Comparison of ENCODE assay signal across 11 cellular contexts in the genomic region with DNA sequence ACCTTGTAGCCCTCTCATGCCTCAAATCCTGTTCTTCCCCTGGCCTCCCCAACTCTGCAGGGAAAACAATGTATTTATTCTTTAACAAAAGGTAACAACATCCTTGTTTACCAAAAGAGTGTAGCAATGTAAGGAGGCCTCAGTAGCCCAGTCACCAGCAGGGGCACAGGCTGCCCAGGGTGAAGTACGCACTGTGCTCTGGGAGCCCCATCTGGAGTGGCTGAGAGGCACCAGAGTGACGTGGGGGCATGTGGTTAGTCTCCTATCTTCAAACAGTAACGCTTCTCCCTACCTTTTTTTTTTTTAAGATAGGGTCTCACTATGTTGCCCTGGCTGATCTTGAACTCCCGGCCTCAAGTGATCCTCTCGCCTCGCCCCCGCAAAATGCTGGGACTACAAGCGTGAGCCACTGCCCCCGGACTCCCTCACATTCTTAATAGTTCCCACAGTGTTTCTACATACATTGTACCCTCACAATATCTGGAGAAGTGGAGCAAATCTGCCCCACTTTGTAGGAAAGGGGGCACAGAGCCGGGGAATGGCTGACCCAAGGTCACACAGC. TPM values are rescaled to one million over a fixed set of nuclear protein-coding genes. Genes with fewer than 3 reads are reported as not detected.
DNase-seq lines count a peak whose midpoint lies in the region; ATAC-seq, FAIRE-seq and TF ChIP-seq lines count a peak whose summit lies in the region.
"Had no signal": no experiment of that assay in that cellular context is flagged by ENCODE, and none has a peak within 500 bp of the region (broad histone marks: within the 10 kb centered on the region; RNA-seq: fewer than 3 reads in every experiment).

No MANE protein-coding gene starts in this region.

- no peak overlapping the region for H2AFZ ChIP-seq in astrocyte (ENCODE audit: low read depth, low read length)

- H3K9me3 ChIP-seq in astrocyte (ENCODE audit: insufficient read depth, low read depth, low read length) (no peaks in the 10 kb centered on the region), mucosa of rectum (ENCODE audit: control insufficient read depth in 2 of 2, low read length in 2 of 2) (no peaks in the 10 kb centered on the region), tibial artery (no peaks in the 10 kb centered on the region)

- H3K4me3 ChIP-seq in astrocyte (ENCODE audit: insufficient read depth, low read depth, low read length) (no peak overlapping the region), mucosa of rectum (ENCODE audit: low read length in 2 of 2) (no peak overlapping the region), tibial artery (peak overlapping the region; percentile 81 to 88)

- H3K4me2 ChIP-seq in astrocyte (ENCODE audit: low read length): peak overlapping the region; percentile 100

- TF ChIP-seq POLR2A in GM12891 (IDR thresholded peaks at IDR 0.05; ENCODE audit: low read depth, low read length): no peak

- H3K79me2 ChIP-seq in astrocyte (ENCODE audit: insufficient read depth, low read length): peaks cover 86% of the 10 kb centered on the region

- H3K9ac ChIP-seq in astrocyte (ENCODE audit: low read length): no peak overlapping the region
- peak overlapping the region; percentile 2 to 42 for H3K9ac ChIP-seq in mucosa of rectum (ENCODE audit: low read depth in 1 of 2, low read length in 2 of 2)

- H3K27me3 ChIP-seq in astrocyte (ENCODE audit: insufficient read depth, low read length): no peaks in the 10 kb centered on the region
- H3K27me3 ChIP-seq in mucosa of rectum (ENCODE audit: control insufficient read depth in 2 of 2, insufficient read depth in 2 of 2, low read length in 2 of 2): no peaks in the 10 kb centered on the region
- no peaks in the 10 kb centered on the region for H3K27me3 ChIP-seq in tibial artery

- no peaks in the 10 kb centered on the region for H3K36me3 ChIP-seq in astrocyte (ENCODE audit: insufficient read depth, low read length)
- H3K36me3 ChIP-seq in mucosa of rectum (ENCODE audit: control insufficient read depth in 2 of 2, insufficient read depth in 2 of 2, low read length in 2 of 2): no peaks in the 10 kb centered on the region
- peaks cover 0 to 13% (median 8%) of the 10 kb centered on the region in 3 donors for H3K36me3 ChIP-seq in tibial artery

- H3K27ac Mint-ChIP-seq in activated T-cell treated with anti-CD3 and anti-CD28 coated beads, Interleukin-2, amount 50 U/mL, for 72 hours: no peak overlapping the region
- no peak overlapping the region for H3K27ac Mint-ChIP-seq in astrocyte (ENCODE audit: unreplicated experiment)
- H3K27ac Mint-ChIP-seq in CD14-positive monocyte: peak overlapping the region in 1 of 7 donors; percentile 67

- TF ChIP-seq CTCF in astrocyte (IDR thresholded peaks at IDR 0.05; ENCODE audit: insufficient read depth, low read depth, low read length): no peak
- peak in 1 of 2 experiments; percentile 6 for TF ChIP-seq CTCF in tibial artery (IDR thresholded peaks at IDR 0.05)
- no peak for TF ChIP-seq CTCF in CD14-positive monocyte (IDR thresholded peaks at IDR 0.05)

- peaks cover 10 to 18% of the 10 kb centered on the region in 2 donors for H3K36me3 Mint-ChIP-seq in activated T-cell treated with anti-CD3 and anti-CD28 coated beads, Interleukin-2, amount 50 U/mL, for 72 hours (ENCODE audit: insufficient read depth in 2 of 2)
- H3K36me3 Mint-ChIP-seq in astrocyte (ENCODE audit: low read depth, unreplicated experiment): peaks cover 2% of the 10 kb centered on the region
- H3K36me3 Mint-ChIP-seq in CD14-positive monocyte: peaks cover 13 to 26% of the 10 kb centered on the region in 2 donors

- H3K9me3 Mint-ChIP-seq in activated T-cell treated with anti-CD3 and anti-CD28 coated beads, Interleukin-2, amount 50 U/mL, for 72 hours: no peaks in the 10 kb centered on the region
- no peaks in the 10 kb centered on the region for H3K9me3 Mint-ChIP-seq in astrocyte (ENCODE audit: unreplicated experiment)
- H3K9me3 Mint-ChIP-seq in CD14-positive monocyte: peaks cover 0 to 8% (median 3%) of the 10 kb centered on the region in 7 donors

- peaks cover 72% of the 10 kb centered on the region for H3K4me1 Mint-ChIP-seq in activated T-cell treated with anti-CD3 and anti-CD28 coated beads, Interleukin-2, amount 50 U/mL, for 72 hours (ENCODE audit: low read depth)
- H3K4me1 Mint-ChIP-seq in astrocyte (ENCODE audit: low read depth, unreplicated experiment) (peaks cover 34% of the 10 kb centered on the region), CD14-positive monocyte (peaks cover 74% of the 10 kb centered on the region)

- intact Hi-C loops in tibial artery (cut with DNase I; ENCODE audit: low total_unique reads): no loop called here
- intact Hi-C loops in CD14-positive monocyte (cut with micrococcal nuclease): loop anchor here in 1 of 2 donors (5.0 kb wide), 1 partner anchor 34 kb away; no protein-coding TSS in a partner anchor

- FAIRE-seq in astrocyte (lab: Jason Lieb, UNC) (no peak), GM12891 (lab: Jason Lieb, UNC) (no peak)

- H3K4me1 ChIP-seq in astrocyte (ENCODE audit: insufficient read depth, low read length) (peaks cover 52% of the 10 kb centered on the region), mucosa of rectum (ENCODE audit: control insufficient read depth in 2 of 2, insufficient read depth in 2 of 2, low read length in 2 of 2) (peaks cover 77 to 81% of the 10 kb centered on the region in 2 donors), tibial artery (peaks cover 0 to 83% (median 67%) of the 10 kb centered on the region in 4 donors)

- H3K27ac ChIP-seq in astrocyte (ENCODE audit: low read depth, low read length) (no peak overlapping the region), mucosa of rectum (ENCODE audit: low read depth in 2 of 2, low read length in 2 of 2) (peak overlapping the region; percentile 79 to 81), tibial artery (peak overlapping the region; percentile 95 to 96)

- H3K27me3 Mint-ChIP-seq in activated T-cell treated with anti-CD3 and anti-CD28 coated beads, Interleukin-2, amount 50 U/mL, for 72 hours (ENCODE audit: low read depth): no peaks in the 10 kb centered on the region
- H3K27me3 Mint-ChIP-seq in astrocyte (ENCODE audit: low read depth, unreplicated experiment) (no peaks in the 10 kb centered on the region), CD14-positive monocyte (ENCODE audit: low read depth in 3 of 3) (peaks cover 42 to 69% (median 60%) of the 10 kb centered on the region in 3 donors)

- H4K20me1 ChIP-seq in astrocyte (ENCODE audit: insufficient read depth, low read length): peaks cover 73% of the 10 kb centered on the region

- no peak for DNase-seq in activated T-cell treated with anti-CD3 and anti-CD28 coated beads, Interleukin-2, amount 50 U/mL, for 72 hours
- DNase-seq in activated T-cell treated with anti-CD3 and anti-CD28 coated beads, Interleukin-2, amount 50 U/mL, for 48 hours: no peak
- no peak for DNase-seq in astrocyte (ENCODE audit: low read depth)
- peak in 1 of 2 donors; percentile 76 for DNase-seq in tibial artery
- DNase-seq in CD14-positive monocyte (ENCODE audit: low spot score): no peak
- no peak for DNase-seq in HuH-7.5 (ENCODE audit: low spot score)
- no peak for DNase-seq in GM12891 (ENCODE audit: insufficient read length, low spot score)
- DNase-seq: activated CD4-positive, alpha-beta T cell treated with anti-CD3 and anti-CD28 coated beads, Interleukin-2, amount 50 U/mL, for 1 hour; AML-193; NCI-H345 had no signal

- no peak for ATAC-seq in activated T-cell treated with anti-CD3 and anti-CD28 coated beads, Interleukin-2, amount 50 U/mL, for 72 hours (replicated peaks in 1 of 2)

- peak overlapping the region; percentile 92 to 96 for H3K4me3 Mint-ChIP-seq in activated T-cell treated with anti-CD3 and anti-CD28 coated beads, Interleukin-2, amount 50 U/mL, for 72 hours
- no peak overlapping the region for H3K4me3 Mint-ChIP-seq in astrocyte (ENCODE audit: unreplicated experiment)
- peak overlapping the region in 1 of 2 donors; percentile 48 for H3K4me3 Mint-ChIP-seq in CD14-positive monocyte

TF ChIP-seq in GM12891, 5 proteins besides CTCF, POLR2A, EP300 and RAD21:
- TF ChIP-seq POU2F2 (IDR thresholded peaks at IDR 0.05; ENCODE audit: low read depth, low read length) (no peak), TAF1 (IDR thresholded peaks at IDR 0.05; ENCODE audit: low read depth, low read length) (no peak), POLR2AphosphoS5 (IDR thresholded peaks at IDR 0.05; ENCODE audit: low read depth, low read length) (no peak), SPI1 (IDR thresholded peaks at IDR 0.05; ENCODE audit: low read depth, low read length) (no peak), PAX5 (IDR thresholded peaks at IDR 0.05; ENCODE audit: insufficient read depth, low read length, severe bottlenecking) (no peak)
TF ChIP-seq in GM12891: peak in this region for 0.

RNA-seq across cellular contexts. Expression of gene ECE1, which starts 51.3 kb away (rescaled TPM):
- 100 to 1,000 TPM; 159 to 193 TPM for total RNA-seq in activated T-cell treated with anti-CD3 and anti-CD28 coated beads, Interleukin-2, amount 50 U/mL, for 72 hours
- 172 and 182 TPM in 2 replicates for total RNA-seq in astrocyte
- polyA plus RNA-seq in CD14-positive monocyte: 10 to 100 TPM; 10.6 to 23.3 TPM
- polyA plus RNA-seq in GM12891 (2012; ENCODE audit: low read depth, missing spikeins): 7.9 TPM

Comparison
In these comparisons a context has a peak if more than half of its experiments do, and no peak if none do; other contexts are left out.
1. H3K4me3 ChIP-seq: peak in tibial artery (2 of 2); none in astrocyte (single experiment) and mucosa of rectum (0 of 2).